In genomic region chr4:82469776-82470345, GRCh38 we compare ENCODE assay signal across 10 cellular contexts. TPM values are rescaled to one million over a fixed set of nuclear protein-coding genes. Genes with fewer than 3 reads are reported as not detected.
DNase-seq lines count a peak whose midpoint lies in the region; ATAC-seq and TF ChIP-seq lines count a peak whose summit lies in the region.
"Had no signal": no experiment of that assay in that cellular context is flagged by ENCODE, and none has a peak within 500 bp of the region (broad histone marks: within the 10 kb centered on the region; RNA-seq: fewer than 3 reads in every experiment).

No MANE protein-coding gene starts in this region.

- H3K4me3 ChIP-seq in AG04450 (ENCODE audit: low read depth, low read length) = no peak overlapping the region
- no peak overlapping the region for H3K4me3 ChIP-seq in brain microvascular endothelial cell (ENCODE audit: low read depth, low read length)

- CTCF ChIA-PET in AG04450 (lab: Charles Lee) = interaction anchor here (1.3 to 13.8 kb wide), 3 partner anchors 7 to 330 kb away, joined by 3 to 196 read pairs (median 8); no protein-coding TSS in a partner anchor

- ATAC-seq in left lobe of liver (peak; percentile 50), HG02642 (IDR thresholded peaks at IDR 0.05; ENCODE audit: poor library complexity, unreplicated experiment) (no peak)

- TF ChIP-seq CTCF in AG04450 (IDR thresholded peaks at IDR 0.05; ENCODE audit: low read depth, low read length) = no peak
- peak; percentile 11 for TF ChIP-seq CTCF in brain microvascular endothelial cell (IDR thresholded peaks at IDR 0.05; ENCODE audit: low read depth, low read length, missing control alignments)

- peaks cover 4% of the 10 kb centered on the region for H3K9me3 ChIP-seq in AG04450 (ENCODE audit: control insufficient read depth, insufficient read depth, low read length)

- no peaks in the 10 kb centered on the region for H3K36me3 ChIP-seq in brain microvascular endothelial cell (replicated peaks)

- POLR2A ChIA-PET in AG04450 (lab: Yijun Ruan, JAX) = no interaction called here

- DNase-seq in AG04450 (ENCODE audit: low read depth, low spot score) (peak; percentile 3), HK-2 (ENCODE audit: unreplicated experiment) (peak; percentile 11), brain microvascular endothelial cell (peak; percentile 65), left lobe of liver (ENCODE audit: low spot score) (no peak), NCI-H2081 (lab: John Stamatoyannopoulos, UW) (no peak), DMS79 (lab: John Stamatoyannopoulos, UW) (no peak)
- no peak for DNase-seq in activated CD4-positive, alpha-beta T cell treated with anti-CD3 and anti-CD28 coated beads for 1 hour
- DNase-seq: naive B cell, NCI-H2081 treated with DMSO at 0.1 percent for 48 hours had no signal

- H3K27me3 ChIP-seq in AG04450 (ENCODE audit: control insufficient read depth, insufficient read depth, low read length) (no peaks in the 10 kb centered on the region), brain microvascular endothelial cell (replicated peaks) (no peaks in the 10 kb centered on the region)

- in situ Hi-C loops in brain microvascular endothelial cell (cut with HindIII; ENCODE audit: low pct_ligation_motif_present, low sequenced_read_pairs) = loop anchor here (10.0 kb wide), 1 partner anchor 255 kb away; no protein-coding TSS in a partner anchor

- H3K27ac ChIP-seq in AG04450 (ENCODE audit: low read depth, low read length) = peak overlapping the region; percentile 42
- no peak overlapping the region for H3K27ac ChIP-seq in brain microvascular endothelial cell

RNA-seq across cellular contexts. Expression of gene ENOPH1, which starts 39.5 kb away (rescaled TPM):
- 17.0 and 19.7 TPM in 2 replicates for polyA plus RNA-seq in AG04450 (2011; rRNA removed)
- polyA minus RNA-seq in AG04450 (2011; rRNA and poly(A)+ RNA removed) = 6.9 and 8.4 TPM in 2 replicates
- 7.8 TPM for total RNA-seq in left lobe of liver

RNA-seq across cellular contexts. Expression of gene HNRNPDL, which starts 39.6 kb away (rescaled TPM):
- polyA plus RNA-seq in AG04450 (2011; rRNA removed) = 191 and 275 TPM in 2 replicates
- polyA minus RNA-seq in AG04450 (2011; rRNA and poly(A)+ RNA removed) = 40.0 and 58.5 TPM in 2 replicates
- total RNA-seq in left lobe of liver = 52.1 TPM

Comparison
In these comparisons a context has a peak if more than half of its experiments do, and no peak if none do; other contexts are left out.
1. DNase-seq: peak in AG04450 (single experiment), HK-2 (single experiment) and brain microvascular endothelial cell (single experiment); none in left lobe of liver (single experiment), NCI-H2081 (0 of 2), activated CD4-positive, alpha-beta T cell treated with anti-CD3 and anti-CD28 coated beads for 1 hour (single experiment) and DMS79 (single experiment).